Comparison of ENCODE assay signal across 8 cellular contexts in genomic region chr12:54324617-54325441, GRCh38. TPM values are rescaled to one million over a fixed set of nuclear protein-coding genes. Genes with fewer than 3 reads are reported as not detected.
DNase-seq lines count a peak whose midpoint lies in the region; ATAC-seq and TF ChIP-seq lines count a peak whose summit lies in the region.

COPZ1 (plus strand) TSS chr12:54325131; CDS start chr12:54325164, 33 bp downstream.

- no peaks in the 10 kb centered on the region for H3K36me3 Mint-ChIP-seq in activated naive CD8-positive, alpha-beta T cell
- H3K36me3 Mint-ChIP-seq in glutamatergic neuron (ENCODE audit: unreplicated experiment) = no peaks in the 10 kb centered on the region

- TF ChIP-seq CTCF in GM12865 (IDR thresholded peaks at IDR 0.05; ENCODE audit: insufficient read depth, low read depth, low read length, missing control alignments) (peak; percentile 74), glutamatergic neuron (IDR thresholded peaks at IDR 0.05; ENCODE audit: partially characterized antibody, unreplicated experiment) (peak; percentile 87), osteoblast (IDR thresholded peaks at IDR 0.05; ENCODE audit: extremely low read depth, low read depth, low read length) (peak; percentile 85), thoracic aorta (IDR thresholded peaks at IDR 0.05) (peak; percentile 45)

- H3K4me3 ChIP-seq in GM12865 (ENCODE audit: low read depth, low read length) (peak within 1 kb of the TSS; percentile 81), osteoblast (ENCODE audit: insufficient read depth, low read length) (peak within 1 kb of the TSS; percentile 79), thoracic aorta (peak within 1 kb of the TSS; percentile 73)

- peaks cover 43% of the 10 kb centered on the region for H3K79me2 ChIP-seq in osteoblast (ENCODE audit: insufficient read depth, low read length)

- H3K27ac Mint-ChIP-seq in activated naive CD8-positive, alpha-beta T cell = peak within 1 kb of the TSS; percentile 97
- H3K27ac Mint-ChIP-seq in glutamatergic neuron (ENCODE audit: unreplicated experiment) = peak within 1 kb of the TSS; percentile 98

- DNase-seq in GM12865 (ENCODE audit: low read depth) = peak; percentile 98
- peak; percentile 93 for DNase-seq in NCI-H1105 (lab: John Stamatoyannopoulos, UW)
- DNase-seq in SKM-1 treated with dmso at 0.1 percent for 144 hours (lab: John Stamatoyannopoulos, UW; ENCODE audit: unreplicated experiment) = peak; percentile 99
- DNase-seq in glutamatergic neuron = peak; percentile 88
- peak; percentile 96 for DNase-seq in osteoblast (ENCODE audit: insufficient read length, low spot score, missing footprints)
- DNase-seq in thoracic aorta (ENCODE audit: low spot score) = peak; percentile 92

- no peaks in the 10 kb centered on the region for H3K27me3 Mint-ChIP-seq in activated naive CD8-positive, alpha-beta T cell
- H3K27me3 Mint-ChIP-seq in glutamatergic neuron (ENCODE audit: unreplicated experiment) = peaks cover 3% of the 10 kb centered on the region

- H3K9me3 ChIP-seq in osteoblast (ENCODE audit: low read depth, low read length) (no peaks in the 10 kb centered on the region), thoracic aorta (no peaks in the 10 kb centered on the region)

- peak within 1 kb of the TSS; percentile 99 for H3K4me3 Mint-ChIP-seq in activated naive CD8-positive, alpha-beta T cell
- peak within 1 kb of the TSS; percentile 100 for H3K4me3 Mint-ChIP-seq in glutamatergic neuron (ENCODE audit: unreplicated experiment)

- ATAC-seq in HG02642 (IDR thresholded peaks at IDR 0.05; ENCODE audit: poor library complexity, unreplicated experiment) = peak; percentile 99
- peak; percentile 100 for ATAC-seq in thoracic aorta (ENCODE audit: insufficient number of reproducible peaks, low FRiP score, low read depth)

- H3K27me3 ChIP-seq in osteoblast (ENCODE audit: insufficient read depth, low read length) (no peaks in the 10 kb centered on the region), thoracic aorta (replicated peaks; ENCODE audit: insufficient read depth) (no peaks in the 10 kb centered on the region)

- peak within 1 kb of the TSS; percentile 98 for H2AFZ ChIP-seq in osteoblast (ENCODE audit: low read length)

- peak within 1 kb of the TSS; percentile 99 for H3K4me2 ChIP-seq in osteoblast (ENCODE audit: insufficient read depth, low read length)

- H3K9me3 Mint-ChIP-seq in activated naive CD8-positive, alpha-beta T cell (ENCODE audit: low read depth) = no peaks in the 10 kb centered on the region
- peaks cover 4% of the 10 kb centered on the region for H3K9me3 Mint-ChIP-seq in glutamatergic neuron (ENCODE audit: unreplicated experiment)

- H3K27ac ChIP-seq in osteoblast (ENCODE audit: low read depth, low read length) (peak within 1 kb of the TSS; percentile 97), thoracic aorta (peak within 1 kb of the TSS; percentile 60 to 87)

- no peaks in the 10 kb centered on the region for H4K20me1 ChIP-seq in osteoblast (ENCODE audit: insufficient read depth, low read length)

- H3K4me1 ChIP-seq in osteoblast (ENCODE audit: insufficient read depth, low read length) (peaks cover 19% of the 10 kb centered on the region), thoracic aorta (ENCODE audit: control insufficient read depth in 1 of 2, low read depth in 2 of 2) (peaks cover 14 to 38% of the 10 kb centered on the region in 2 donors)

- peaks cover 37% of the 10 kb centered on the region for H3K4me1 Mint-ChIP-seq in activated naive CD8-positive, alpha-beta T cell (ENCODE audit: low read depth)
- H3K4me1 Mint-ChIP-seq in glutamatergic neuron (ENCODE audit: low read depth, unreplicated experiment) = peaks cover 7% of the 10 kb centered on the region

- H3K36me3 ChIP-seq in osteoblast (ENCODE audit: insufficient read depth, low read length) (peaks cover 4% of the 10 kb centered on the region), thoracic aorta (no peaks in the 10 kb centered on the region)

RNA-seq across cellular contexts. Expression of gene COPZ1, which starts in this region (rescaled TPM):
- total RNA-seq in glutamatergic neuron (ENCODE audit: unreplicated experiment) = 88.6 TPM
- total RNA-seq in osteoblast = 96.9 and 104 TPM in 2 replicates
- total RNA-seq in thoracic aorta = 10 to 100 TPM; 38.7 to 59.4 TPM

Comparison
In these comparisons a context has a peak if more than half of its experiments do, and no peak if none do; other contexts are left out.
1. Peak in every context shown above with its lines: DNase-seq, ATAC-seq, H3K4me3 ChIP-seq and H3K27ac ChIP-seq.